ENCODE assay signal across 29 cellular contexts in genomic region chr1:245803666-245804037, GRCh38.
"Had no signal": no experiment of that assay in that cellular context is flagged by ENCODE, and none has a peak within 500 bp of the region (broad histone marks: within the 10 kb centered on the region; RNA-seq: fewer than 3 reads in every experiment).

No MANE protein-coding gene starts in this region.

- H3K36me3 Mint-ChIP-seq: natural killer cell; neural progenitor cell; stimulated activated effector memory CD8-positive, alpha-beta T cell treated with anti-CD3 and anti-CD28 coated beads, Interleukin-12 subunit alpha, Interleukin-12 subunit beta, amount 100 ng/mL, for 72 hours; type B pancreatic cell had no signal

- H3K4me3 Mint-ChIP-seq: naive thymus-derived CD4-positive, alpha-beta T cell; natural killer cell; nephron; neural progenitor cell; stimulated activated effector memory CD8-positive, alpha-beta T cell treated with anti-CD3 and anti-CD28 coated beads, Interleukin-12 subunit alpha, Interleukin-12 subunit beta, amount 100 ng/mL, for 72 hours; stimulated activated naive B cell treated with anti-CD40 and anti-IgM and Interleukin-4, amounts not matched to agents 10 μg/mL and 1 μg/mL and 100 μg/mL, for 72 hours; stimulated activated naive CD8-positive, alpha-beta T cell treated with anti-CD3 and anti-CD28 coated beads, Interleukin-15, Interleukin-2, amounts not matched to agents 100 ng/mL and 50 ng/mL, for 24 hours; type B pancreatic cell had no signal

- H3K4me2 ChIP-seq: neural progenitor cell had no signal

- H2AFZ ChIP-seq: neural progenitor cell, parathyroid adenoma had no signal

- H3K4me1 Mint-ChIP-seq: neural progenitor cell had no signal

- DNase-seq: naive thymus-derived CD4-positive, alpha-beta T cell; natural killer cell; occipital lobe; ovary; posterior cingulate gyrus; psoas muscle; right cardiac atrium; right lobe of liver; sigmoid colon; small intestine; stimulated activated CD4-positive, alpha-beta T cell treated with anti-CD3 and anti-CD28 coated beads, Interleukin-15, amount 100 ng/mL, for 24 hours; stimulated activated CD4-positive, alpha-beta T cell treated with anti-CD3 and anti-CD28 coated beads, Interleukin-2, amount 100 ng/mL, for 24 hours; stimulated activated CD4-positive, alpha-beta T cell treated with anti-CD3 and anti-CD28 coated beads, Interleukin-2, amount 100 ng/mL, for 48 hours; stimulated activated CD4-positive, alpha-beta T cell treated with anti-CD3 and anti-CD28 coated beads, Interleukin-4, amount 100 ng/mL, for 24 hours; stimulated activated naive B cell treated with anti-CD40 and anti-IgM and Interleukin-4, amounts not matched to agents 10 μg/mL and 1 μg/mL and 100 μg/mL, for 72 hours; stimulated activated naive CD4-positive, alpha-beta T cell treated with Interleukin-2 at 50 U/mL for 16 hours; stomach; thyroid gland; upper lobe of right lung; uterus had no signal

- H3K4me3 ChIP-seq: neural progenitor cell, ovary, psoas muscle, right lobe of liver, sigmoid colon, stomach, thoracic aorta, thyroid gland, tibial nerve, upper lobe of right lung, uterus had no signal

- H3K9me3 Mint-ChIP-seq: natural killer cell; nephron; neural progenitor cell; stimulated activated effector memory CD8-positive, alpha-beta T cell treated with anti-CD3 and anti-CD28 coated beads, Interleukin-12 subunit alpha, Interleukin-12 subunit beta, amount 100 ng/mL, for 72 hours; stimulated activated naive B cell treated with anti-CD40 and anti-IgM and Interleukin-4, amounts not matched to agents 10 μg/mL and 1 μg/mL and 100 μg/mL, for 72 hours; stimulated activated naive CD8-positive, alpha-beta T cell treated with anti-CD3 and anti-CD28 coated beads, Interleukin-15, Interleukin-2, amounts not matched to agents 100 ng/mL and 50 ng/mL, for 24 hours had no signal

- H3K27ac Mint-ChIP-seq: naive thymus-derived CD4-positive, alpha-beta T cell; natural killer cell; nephron; neural progenitor cell; progenitor cell of endocrine pancreas; stimulated activated effector memory CD8-positive, alpha-beta T cell treated with anti-CD3 and anti-CD28 coated beads, Interleukin-12 subunit alpha, Interleukin-12 subunit beta, amount 100 ng/mL, for 72 hours; stimulated activated naive B cell treated with anti-CD40 and anti-IgM and Interleukin-4, amounts not matched to agents 10 μg/mL and 1 μg/mL and 100 μg/mL, for 72 hours; stimulated activated naive CD8-positive, alpha-beta T cell treated with anti-CD3 and anti-CD28 coated beads, Interleukin-15, Interleukin-2, amounts not matched to agents 100 ng/mL and 50 ng/mL, for 24 hours; type B pancreatic cell had no signal

- H3K36me3 ChIP-seq: neural progenitor cell, ovary, right lobe of liver, sigmoid colon, stomach, thoracic aorta, thyroid gland, tibial nerve, upper lobe of right lung, uterus had no signal

- H3K27ac ChIP-seq: neural progenitor cell, ovary, parathyroid adenoma, psoas muscle, right lobe of liver, sigmoid colon, stomach, thoracic aorta, thyroid gland, tibial nerve, upper lobe of right lung, uterus had no signal

- H3K9ac ChIP-seq: neural progenitor cell, parathyroid adenoma had no signal

- H3K79me2 ChIP-seq: parathyroid adenoma had no signal

- H3K9me3 ChIP-seq: ovary, psoas muscle, right lobe of liver, sigmoid colon, stomach, thoracic aorta, thyroid gland, tibial nerve, upper lobe of right lung, uterus had no signal

- H3K27me3 ChIP-seq: neural progenitor cell, ovary, right lobe of liver, sigmoid colon, stomach, thyroid gland, tibial nerve, upper lobe of right lung, uterus had no signal

- H3K27me3 Mint-ChIP-seq: naive thymus-derived CD4-positive, alpha-beta T cell; progenitor cell of endocrine pancreas; stimulated activated naive B cell treated with anti-CD40 and anti-IgM and Interleukin-4, amounts not matched to agents 10 μg/mL and 1 μg/mL and 100 μg/mL, for 72 hours; stimulated activated naive CD8-positive, alpha-beta T cell treated with anti-CD3 and anti-CD28 coated beads, Interleukin-15, Interleukin-2, amounts not matched to agents 100 ng/mL and 50 ng/mL, for 24 hours; type B pancreatic cell had no signal

- H3K4me1 ChIP-seq: parathyroid adenoma, psoas muscle, right lobe of liver, sigmoid colon, stomach, thyroid gland, uterus had no signal

- ATAC-seq: naive thymus-derived CD4-positive, alpha-beta T cell; natural killer cell; psoas muscle; right cardiac atrium; stimulated activated effector memory CD8-positive, alpha-beta T cell treated with anti-CD3 and anti-CD28 coated beads, Interleukin-12 subunit alpha, Interleukin-12 subunit beta, amount 100 ng/mL, for 72 hours; stimulated activated naive B cell treated with anti-CD40 and anti-IgM and Interleukin-4, amounts not matched to agents 10 μg/mL and 1 μg/mL and 100 μg/mL, for 72 hours; upper lobe of right lung had no signal
